ENCODE assay signal across 20 cellular contexts in the genomic region with DNA sequence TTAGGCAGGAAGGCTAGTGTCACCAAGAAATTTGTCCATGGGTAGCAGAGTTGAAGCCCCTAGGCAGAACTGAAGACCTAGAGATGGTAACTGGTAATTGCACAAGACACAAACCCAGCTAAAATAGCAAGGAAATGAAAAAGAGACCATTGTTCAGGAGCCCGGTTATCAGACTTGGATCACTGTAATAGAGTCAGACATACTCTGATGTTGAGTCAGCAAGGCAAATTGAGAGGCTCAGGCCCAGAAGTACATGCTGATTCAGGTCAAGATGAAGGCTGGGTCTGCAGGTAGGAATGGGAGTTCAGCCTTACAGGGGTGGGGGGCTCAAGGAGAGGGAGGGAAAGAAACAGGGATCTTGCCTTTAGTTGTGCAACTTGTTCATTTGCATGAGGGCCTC. TPM values are rescaled to one million over a fixed set of nuclear protein-coding genes. Genes with fewer than 3 reads are reported as not detected.
A peak's percentile ranks its signal among the peaks of the same experiment; 100 is the strongest.
DNase-seq lines count a peak whose midpoint lies in the region; ATAC-seq and TF ChIP-seq lines count a peak whose summit lies in the region.
"Had no signal": no experiment of that assay in that cellular context is flagged by ENCODE, and none has a peak within 500 bp of the region (broad histone marks: within the 10 kb centered on the region; RNA-seq: fewer than 3 reads in every experiment).

No MANE protein-coding gene starts in this region.

- H3K4me1 ChIP-seq in right cardiac atrium (ENCODE audit: control insufficient read depth, insufficient read depth, low read length) (peaks cover 2% of the 10 kb centered on the region), suprapubic skin (peaks cover 6% of the 10 kb centered on the region)
- H3K4me1 ChIP-seq: neural progenitor cell had no signal

- no peak for TF ChIP-seq POLR2A in suprapubic skin (IDR thresholded peaks at IDR 0.05)

- H3K27ac ChIP-seq in right cardiac atrium (ENCODE audit: low read length), result peak overlapping the region; percentile 42
- H3K27ac ChIP-seq in suprapubic skin, result peak overlapping the region; percentile 41
- H3K27ac ChIP-seq: A549, ascending aorta, neural progenitor cell, VCaP had no signal

- TF ChIP-seq EP300 in suprapubic skin (IDR thresholded peaks at IDR 0.05), result no peak

- in situ Hi-C loops in SK-MEL-5 (cut with HindIII; ENCODE audit: low pct_unique_long_range_greater_than_20kb, low sequenced_read_pairs), result no loop called here

- no peak for DNase-seq in right cardiac atrium
- DNase-seq in left cardiac atrium, result no peak
- DNase-seq in SK-MEL-5 (ENCODE audit: low read depth, low spot score), result peak; percentile 43
- DNase-seq in epithelial cell of esophagus (ENCODE audit: low read depth), result peak; percentile 70
- DNase-seq in suprapubic skin (ENCODE audit: low spot score in 2 of 2), result no peak
- DNase-seq in activated CD8-positive, alpha-beta memory T cell treated with anti-CD3 and anti-CD28 coated beads, Interleukin-2, amount 50 U/mL, for 4 hours, result no peak
- DNase-seq in stimulated activated CD4-positive, alpha-beta T cell treated with anti-CD3 and anti-CD28 coated beads, Interleukin-2, amount 100 ng/mL, for 48 hours, result no peak
- DNase-seq in GF-D8 (lab: John Stamatoyannopoulos, UW), result no peak
- DNase-seq: activated naive CD4-positive, alpha-beta T cell treated with Interleukin-2 at 50 U/mL for 16 hours; activated T-cell treated with anti-CD3 and anti-CD28 coated beads, Interleukin-2, amount 50 U/mL, for 1 hour; left colon; MM.1S; NCI-H146; substantia nigra had no signal

- no peak overlapping the region for H3K4me3 ChIP-seq in right cardiac atrium (ENCODE audit: low read length)
- H3K4me3 ChIP-seq in epithelial cell of esophagus (ENCODE audit: low read length), result no peak overlapping the region
- H3K4me3 ChIP-seq in suprapubic skin, result no peak overlapping the region
- H3K4me3 ChIP-seq: A549, ascending aorta, GM12878, neural progenitor cell had no signal

- H3K9me3 ChIP-seq in right cardiac atrium (ENCODE audit: control insufficient read depth, low read length) (no peaks in the 10 kb centered on the region), suprapubic skin (no peaks in the 10 kb centered on the region)
- H3K9me3 ChIP-seq: A549, ascending aorta had no signal

- ATAC-seq in right cardiac atrium (no peak), left cardiac atrium (no peak)
- ATAC-seq: A549, GM12878, HCT116, left colon had no signal

- H3K36me3 ChIP-seq in suprapubic skin, result no peaks in the 10 kb centered on the region
- H3K36me3 ChIP-seq: ascending aorta, neural progenitor cell had no signal

- no peak for TF ChIP-seq CTCF in epithelial cell of esophagus (IDR thresholded peaks at IDR 0.05; ENCODE audit: insufficient read depth, low read depth, low read length, missing control alignments)
- TF ChIP-seq CTCF in suprapubic skin (IDR thresholded peaks at IDR 0.05), result no peak

- H3K27me3 ChIP-seq in right cardiac atrium (ENCODE audit: control insufficient read depth, insufficient read depth), result no peaks in the 10 kb centered on the region
- no peaks in the 10 kb centered on the region for H3K27me3 ChIP-seq in suprapubic skin
- H3K27me3 ChIP-seq: ascending aorta had no signal

- 79% methylated on average over 1 of the region's 1 CpG for WGBS in right cardiac atrium
- WGBS in suprapubic skin, result 42% methylated on average over 1 of the region's 1 CpG

- intact Hi-C loops in right cardiac atrium (cut with DNase I) (loop anchor here (5.0 to 10.0 kb wide), 4 partner anchors 47 to 102 kb away; a partner anchor contains a TSS), left cardiac atrium (cut with DNase I) (loop anchor here in 1 of 2 donors (10.0 kb wide), 1 partner anchor 265 kb away; no protein-coding TSS in a partner anchor)

RNA-seq across cellular contexts. Expression of a gene that starts 6.5 kb away (rescaled TPM):
- total RNA-seq in right cardiac atrium, result 10 to 100 TPM; 11.5 to 14.8 (median 13.8) TPM
- 12.3 TPM for polyA plus RNA-seq in right cardiac atrium
- 10 to 100 TPM; 12.4 to 14.5 TPM for total RNA-seq in left cardiac atrium
- total RNA-seq in SK-MEL-5 (2014; rRNA removed; shearing (Covaris generic)), result 6.6 and 10.9 TPM in 2 replicates
- 5.1 and 6.0 TPM in 2 replicates for polyA plus RNA-seq in SK-MEL-5 (2015; cell fraction: cytosol; rRNA removed)
- 3.6 and 8.7 TPM in 2 replicates for polyA plus RNA-seq in SK-MEL-5 (2015; cell fraction: nucleus; rRNA removed)
- 1 to 10 TPM; 3.9 to 5.7 (median 4.6) TPM for total RNA-seq in suprapubic skin

RNA-seq across cellular contexts. Expression of a gene that starts 51.2 kb away (rescaled TPM):
- total RNA-seq in right cardiac atrium, result 10 to 100 TPM; 10.6 to 22.1 (median 18.2) TPM
- polyA plus RNA-seq in right cardiac atrium, result 20.2 TPM
- 10 to 100 TPM; 12.1 to 12.3 TPM for total RNA-seq in left cardiac atrium
- total RNA-seq in SK-MEL-5 (2014; rRNA removed; shearing (Covaris generic)), result 2.9 and 4.7 TPM in 2 replicates
- polyA plus RNA-seq in SK-MEL-5 (2015; cell fraction: cytosol; rRNA removed), result 5.5 and 7.1 TPM in 2 replicates
- 6.6 and 10.7 TPM in 2 replicates for polyA plus RNA-seq in SK-MEL-5 (2015; cell fraction: nucleus; rRNA removed)
- 1 to 10 TPM; 4.3 to 9.9 (median 7.7) TPM for total RNA-seq in suprapubic skin

Comparison
In these comparisons a context has a peak if more than half of its experiments do, and no peak if none do; other contexts are left out.
1. DNase-seq: peak in SK-MEL-5 (single experiment) and epithelial cell of esophagus (single experiment); none in right cardiac atrium (0 of 3), left cardiac atrium (single experiment), suprapubic skin (0 of 2), activated CD8-positive, alpha-beta memory T cell treated with anti-CD3 and anti-CD28 coated beads, Interleukin-2, amount 50 U/mL, for 4 hours (single experiment), stimulated activated CD4-positive, alpha-beta T cell treated with anti-CD3 and anti-CD28 coated beads, Interleukin-2, amount 100 ng/mL, for 48 hours (0 of 2) and GF-D8 (single experiment).